10 cellular contexts compared by ENCODE assay signal in the genomic region with DNA sequence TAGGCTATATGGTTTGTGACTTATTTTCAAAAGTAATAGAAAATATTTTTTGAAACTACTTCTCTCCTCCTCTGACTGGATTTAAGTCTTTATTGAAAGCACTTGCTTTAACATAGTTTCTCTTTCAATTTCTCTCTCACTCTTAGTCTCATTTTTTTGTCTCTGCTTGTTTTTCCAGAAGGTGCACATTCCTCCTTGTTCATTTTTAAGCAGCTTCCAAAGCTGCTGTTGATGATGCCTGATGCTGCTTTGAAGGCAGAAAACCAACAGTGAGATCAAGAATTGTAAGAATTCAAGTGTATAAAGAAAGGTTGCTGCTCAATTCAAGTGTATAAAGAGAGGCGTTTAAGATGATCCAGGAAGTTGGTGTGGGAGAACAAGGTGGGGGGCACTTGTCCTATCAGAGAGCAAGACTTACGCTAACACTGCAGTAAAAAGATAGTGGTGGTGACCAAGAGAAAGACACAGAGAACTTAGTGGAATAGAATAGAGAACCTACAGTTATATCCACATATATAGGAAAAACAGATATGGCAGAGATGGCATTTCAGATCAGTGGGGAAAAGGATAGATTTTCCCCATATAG. TPM values are rescaled to one million over a fixed set of nuclear protein-coding genes. Genes with fewer than 3 reads are reported as not detected.
A peak's percentile ranks its signal among the peaks of the same experiment; 100 is the strongest.
DNase-seq lines count a peak whose midpoint lies in the region; ATAC-seq, FAIRE-seq and TF ChIP-seq lines count a peak whose summit lies in the region.
"Had no signal": no experiment of that assay in that cellular context is flagged by ENCODE, and none has a peak within 500 bp of the region (broad histone marks: within the 10 kb centered on the region; RNA-seq: fewer than 3 reads in every experiment).

No MANE protein-coding gene starts in this region.

- H3K9ac ChIP-seq in HepG2 (ENCODE audit: insufficient read depth, low read depth, low read length), result no peak overlapping the region

- POLR2A ChIA-PET in GM10248 (lab: Yijun Ruan, JAX), result no interaction called here
- POLR2A ChIA-PET in HepG2 (lab: Yijun Ruan, JAX), result no interaction called here

- no peak for TF ChIP-seq POLR2A in HepG2 (IDR thresholded peaks at IDR 0.05; ENCODE audit: insufficient read depth in 1 of 2, low read depth in 2 of 2, low read length in 2 of 2)

- H3K27me3 Mint-ChIP-seq in memory B cell, result no peaks in the 10 kb centered on the region

- no peak overlapping the region for H3K4me2 ChIP-seq in HepG2 (ENCODE audit: low read depth, low read length)

- intact Hi-C loops in right cardiac atrium (cut with DNase I) (no loop called here), HepG2 (cut with micrococcal nuclease; ENCODE audit: unreplicated experiment) (no loop called here)

- in situ Hi-C loops in HepG2 (cut with HindIII; ENCODE audit: extremely low pct_ligation_motif_present, low pct_unique_long_range_greater_than_20kb), result no loop called here

- peak overlapping the region; percentile 80 for H3K4me3 Mint-ChIP-seq in memory B cell

- peaks cover 26% of the 10 kb centered on the region for H3K4me1 Mint-ChIP-seq in memory B cell

- TF ChIP-seq EP300 in HepG2 (IDR thresholded peaks at IDR 0.05; ENCODE audit: low read depth in 2 of 2, low read length in 2 of 2), result no peak
- no peak for TF ChIP-seq EP300 in HepG2 (CRISPR knock-in tag; IDR thresholded peaks at IDR 0.05; ENCODE audit: borderline replicate concordance)

- DNase-seq in GM10248 (ENCODE audit: extremely low spot score) (peak; percentile 37), GM20000 (ENCODE audit: low spot score) (peak; percentile 25), OCI-M1 (lab: John Stamatoyannopoulos, UW) (peak; percentile 78), memory B cell (ENCODE audit: low spot score in 2 of 2) (no peak), right cardiac atrium (no peak), AG08395 (ENCODE audit: low spot score) (no peak), HepG2 (ENCODE audit: low spot score) (no peak), iPS-NIHi7 (ENCODE audit: extremely low spot score) (no peak)
- DNase-seq: NCI-H1092 treated with DMSO at 0.1 percent for 48 hours had no signal

- no peaks in the 10 kb centered on the region for H3K9me3 ChIP-seq in right cardiac atrium (ENCODE audit: control insufficient read depth, low read length)
- no peaks in the 10 kb centered on the region for H3K9me3 ChIP-seq in HepG2 (ENCODE audit: low read length)

- no TSS peak for BruUV-seq in HepG2 (replicated peaks; lab: Mats Ljungman, UMichigan)

- H3K27ac ChIP-seq in right cardiac atrium (ENCODE audit: low read length), result no peak overlapping the region
- H3K27ac ChIP-seq in HepG2 (ENCODE audit: extremely low read length, insufficient read depth, low read length), result no peak overlapping the region

- no peak for TF ChIP-seq RAD21 in HepG2 (CRISPR knock-in tag; IDR thresholded peaks at IDR 0.05)

- H3K36me3 ChIP-seq in HepG2 (replicated peaks in 1 of 2; ENCODE audit: control insufficient read depth in 1 of 2, insufficient read depth in 2 of 2, low read length in 2 of 2), result peaks cover 0 to 28% of the 10 kb centered on the region in 2 experiments; a peak in 3 of 5 replicates

- no peak for TF ChIP-seq CTCF in GM10248 (IDR thresholded peaks at IDR 0.05; ENCODE audit: control extremely low read depth, extremely low read depth, low read depth, missing control alignments)
- TF ChIP-seq CTCF in GM20000 (IDR thresholded peaks at IDR 0.05; ENCODE audit: extremely low read depth, missing control alignments), result no peak
- TF ChIP-seq CTCF in HepG2 (CRISPR knock-in tag; IDR thresholded peaks at IDR 0.05), result no peak

- H3K27me3 ChIP-seq in right cardiac atrium (ENCODE audit: control insufficient read depth, insufficient read depth) (no peaks in the 10 kb centered on the region), HepG2 (ENCODE audit: control insufficient read depth in 1 of 2, insufficient read depth in 2 of 2, low read length in 2 of 2) (no peaks in the 10 kb centered on the region)

- CTCF ChIA-PET in GM10248 (lab: Yijun Ruan, JAX) (interaction anchor here (1.8 kb wide), 1 partner anchor 30 kb away, joined by 6 read pairs; no protein-coding TSS in a partner anchor), HepG2 (lab: Yijun Ruan, JAX; ENCODE audit: low intra/inter-chr PET ratio, low total read pairs) (no interaction called here)

- peak overlapping the region; percentile 86 for H3K27ac Mint-ChIP-seq in memory B cell

- peaks cover 38% of the 10 kb centered on the region for H3K79me2 ChIP-seq in HepG2 (ENCODE audit: insufficient read depth, low read length)

- FAIRE-seq in HepG2 (lab: Jason Lieb, UNC), result no peak

- H3K4me1 ChIP-seq in right cardiac atrium (ENCODE audit: control insufficient read depth, insufficient read depth, low read length) (peaks cover 3% of the 10 kb centered on the region), HepG2 (ENCODE audit: insufficient read depth, low read length) (peaks cover 12% of the 10 kb centered on the region; the same call in 1 of the 2 replicates)

- no peak overlapping the region for H2AFZ ChIP-seq in HepG2 (ENCODE audit: low read length)

- peaks cover under 1% of the 10 kb centered on the region; the same call in 1 of the 2 replicates for H4K20me1 ChIP-seq in HepG2 (ENCODE audit: insufficient read depth, low read length)

- ATAC-seq in memory B cell (ENCODE audit: low read depth) (peak; percentile 48), right cardiac atrium (no peak), HepG2 (no peak)
- ATAC-seq: sciatic nerve had no signal

- H3K4me3 ChIP-seq in right cardiac atrium (ENCODE audit: low read length) (no peak overlapping the region), HepG2 (replicated peaks in 1 of 3; ENCODE audit: insufficient read depth in 1 of 3, low read depth in 2 of 3, low read length in 3 of 3) (no peak overlapping the region)

- WGBS in right cardiac atrium, result 74% methylated on average over 2 of the region's 2 CpGs
- 99% methylated on average over 2 of the region's 2 CpGs for WGBS in HepG2 (ENCODE audit: low lambda C conversion rate)

- H3K9me3 Mint-ChIP-seq in memory B cell, result no peaks in the 10 kb centered on the region

- H3K36me3 Mint-ChIP-seq in memory B cell, result peaks cover 10% of the 10 kb centered on the region

TF ChIP-seq in HepG2, 621 proteins besides CTCF, POLR2A, EP300 and RAD21 (continues in another document):
- TF ChIP-seq HNRNPLL (IDR thresholded peaks at IDR 0.05; ENCODE audit: low read depth, low read length, poor library complexity, severe bottlenecking) (no peak), ZNF710 (CRISPR knock-in tag; IDR thresholded peaks at IDR 0.05; ENCODE audit: borderline replicate concordance) (no peak), TAF1 (CRISPR knock-in tag; IDR thresholded peaks at IDR 0.05) (no peak), MATR3 (CRISPR knock-in tag; IDR thresholded peaks at IDR 0.05) (no peak)

RNA-seq across cellular contexts. Expression of gene NR2C2, which starts 12.1 kb away (rescaled TPM):
- total RNA-seq in right cardiac atrium, result 10 to 100 TPM; 27.6 to 36.0 (median 32.3) TPM
- polyA plus RNA-seq in right cardiac atrium, result 8.3 TPM
- total RNA-seq in HepG2 (2016; rRNA removed; fragmentation: Illumina TruSeq; extraction: Trizol), result 7.8 and 12.0 TPM in 2 replicates
- total RNA-seq in HepG2 (2016; cell fraction: cytosol; rRNA removed; fragmentation: Illumina TruSeq; extraction: Trizol; ENCODE audit: low read depth), result 4.0 TPM in 2 replicates
- 8.6 and 9.6 TPM in 2 replicates for total RNA-seq in HepG2 (2016; cell fraction: insoluble cytoplasmic fraction; rRNA removed; fragmentation: Illumina TruSeq; extraction: Trizol)
- total RNA-seq in HepG2 (2016; cell fraction: membrane; rRNA removed; fragmentation: Illumina TruSeq; extraction: Trizol), result 5.8 and 7.0 TPM in 2 replicates
- total RNA-seq in HepG2 (2016; cell fraction: nucleus; rRNA removed; fragmentation: Illumina TruSeq; extraction: Trizol), result 17.6 and 20.8 TPM in 2 replicates
- polyA plus RNA-seq in HepG2 (2011; rRNA removed), result 11.8 and 14.3 TPM in 2 replicates
- 3.7 and 4.7 TPM in 2 replicates for polyA plus RNA-seq in HepG2 (2011; cell fraction: cytosol; rRNA removed)
- polyA plus RNA-seq in HepG2 (2011; cell fraction: nucleus; rRNA removed), result 51.2 and 54.4 TPM in 2 replicates
- 18.1 and 20.7 TPM in 2 replicates for polyA plus RNA-seq in HepG2 (2012)
- polyA plus RNA-seq in HepG2 (2016; cell fraction: cytosol; fragmentation: Illumina TruSeq; extraction: Trizol; ENCODE audit: low read depth), result 0.92 and 1.2 TPM in 2 replicates
- 6.2 and 7.4 TPM in 2 replicates for polyA plus RNA-seq in HepG2 (2016; cell fraction: insoluble cytoplasmic fraction; fragmentation: Illumina TruSeq; extraction: Trizol; ENCODE audit: low read depth)
- 1.4 and 2.0 TPM in 2 replicates for polyA plus RNA-seq in HepG2 (2016; cell fraction: membrane; fragmentation: Illumina TruSeq; extraction: Trizol; ENCODE audit: low read depth)
- polyA plus RNA-seq in HepG2 (2016; cell fraction: nucleus; fragmentation: Illumina TruSeq; extraction: Trizol; ENCODE audit: insufficient read depth, low read depth), result 20.7 and 24.9 TPM in 2 replicates
- 24.4 and 39.8 TPM in 2 replicates for polyA minus RNA-seq in HepG2 (2011; rRNA and poly(A)+ RNA removed; ENCODE audit: low replicate concordance)
- polyA minus RNA-seq in HepG2 (2011; cell fraction: cytosol; rRNA and poly(A)+ RNA removed), result 11.5 and 11.7 TPM in 2 replicates
- 49.7 and 51.8 TPM in 2 replicates for polyA minus RNA-seq in HepG2 (2011; cell fraction: nucleus; rRNA and poly(A)+ RNA removed)

Comparison
In these comparisons a context has a peak if more than half of its experiments do, and no peak if none do; other contexts are left out.
1. DNase-seq: peak in GM10248 (single experiment), GM20000 (single experiment) and OCI-M1 (single experiment); none in memory B cell (0 of 2), right cardiac atrium (0 of 3), AG08395 (single experiment), HepG2 (single experiment) and iPS-NIHi7 (single experiment).